1 cellular context compared by ENCODE assay signal in the genomic region with DNA sequence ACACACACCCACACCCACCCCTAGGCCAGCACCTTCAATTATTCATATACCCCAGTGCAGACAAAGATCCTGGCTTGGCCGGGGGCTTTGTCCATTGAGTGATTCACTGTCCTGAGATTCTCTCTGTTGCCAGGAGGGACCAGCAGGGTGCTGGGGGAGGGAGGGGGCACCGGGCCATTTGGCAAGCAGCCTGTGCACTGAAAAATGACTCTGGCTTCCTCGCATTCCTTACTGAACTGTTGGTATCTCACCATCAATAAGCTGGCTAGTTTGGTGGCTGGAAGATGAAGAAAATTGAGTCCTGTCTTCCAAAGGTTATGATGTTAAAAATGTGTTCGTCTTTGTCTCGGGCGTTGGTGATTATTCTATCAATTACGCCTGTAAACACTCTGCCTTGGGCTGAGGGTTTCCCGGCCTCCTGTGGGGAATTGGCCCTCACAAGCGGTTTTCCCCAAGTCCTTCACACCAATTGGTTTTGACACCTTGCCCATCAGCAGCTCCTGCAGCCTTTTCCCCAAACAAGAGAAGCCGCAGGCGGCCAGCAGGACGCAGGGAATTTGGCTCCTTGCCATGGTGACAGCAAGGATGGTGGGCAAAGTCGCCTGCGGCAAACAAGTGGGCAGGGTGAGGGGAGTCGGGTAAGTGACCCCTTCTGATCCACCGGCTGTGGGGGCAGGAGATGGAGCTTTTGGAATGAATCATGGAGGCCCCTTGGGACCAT.
TF ChIP-seq lines count a peak whose summit lies in the region.

No MANE protein-coding gene starts in this region.

TF ChIP-seq in HepG2, 621 proteins besides CTCF, POLR2A, EP300 and RAD21:
- no peak for TF ChIP-seq NFRKB (IDR thresholded peaks at IDR 0.05)
- no peak for TF ChIP-seq ZKSCAN1 (IDR thresholded peaks at IDR 0.05; ENCODE audit: low read length)
- no peak for TF ChIP-seq SAP130 (CRISPR knock-in tag; IDR thresholded peaks at IDR 0.05; ENCODE audit: low read depth)
- TF ChIP-seq POLR2AphosphoS5 (IDR thresholded peaks at IDR 0.05; ENCODE audit: low read depth, low read length): no peak
- no peak for TF ChIP-seq MAZ (IDR thresholded peaks at IDR 0.05; ENCODE audit: borderline replicate concordance, low read depth, low read length)
- no peak for TF ChIP-seq MAZ (CRISPR knock-in tag; IDR thresholded peaks at IDR 0.05; ENCODE audit: low read depth)
- TF ChIP-seq ZNF33B (CRISPR knock-in tag; IDR thresholded peaks at IDR 0.05): no peak
- TF ChIP-seq RCOR2 (CRISPR knock-in tag; IDR thresholded peaks at IDR 0.05): no peak
- no peak for TF ChIP-seq ZZZ3 (CRISPR knock-in tag; IDR thresholded peaks at IDR 0.05; ENCODE audit: borderline replicate concordance)
- TF ChIP-seq ZNF550 (CRISPR knock-in tag; IDR thresholded peaks at IDR 0.05; ENCODE audit: borderline replicate concordance): no peak
- TF ChIP-seq, protein P1, sequence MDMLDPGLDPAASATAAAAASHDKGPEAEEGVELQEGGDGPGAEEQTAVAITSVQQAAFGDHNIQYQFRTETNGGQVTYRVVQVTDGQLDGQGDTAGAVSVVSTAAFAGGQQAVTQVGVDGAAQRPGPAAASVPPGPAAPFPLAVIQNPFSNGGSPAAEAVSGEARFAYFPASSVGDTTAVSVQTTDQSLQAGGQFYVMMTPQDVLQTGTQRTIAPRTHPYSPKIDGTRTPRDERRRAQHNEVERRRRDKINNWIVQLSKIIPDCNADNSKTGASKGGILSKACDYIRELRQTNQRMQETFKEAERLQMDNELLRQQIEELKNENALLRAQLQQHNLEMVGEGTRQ (IDR thresholded peaks at IDR 0.05; ENCODE audit: low read depth, low read length): no peak
- TF ChIP-seq, protein P1 (CRISPR knock-in tag; IDR thresholded peaks at IDR 0.05; ENCODE audit: borderline replicate concordance): no peak
- no peak for TF ChIP-seq SP140L (CRISPR knock-in tag; IDR thresholded peaks at IDR 0.05; ENCODE audit: borderline replicate concordance)
- no peak for TF ChIP-seq ZNF276 (CRISPR knock-in tag; IDR thresholded peaks at IDR 0.05; ENCODE audit: low read depth)
- TF ChIP-seq, protein P2, sequence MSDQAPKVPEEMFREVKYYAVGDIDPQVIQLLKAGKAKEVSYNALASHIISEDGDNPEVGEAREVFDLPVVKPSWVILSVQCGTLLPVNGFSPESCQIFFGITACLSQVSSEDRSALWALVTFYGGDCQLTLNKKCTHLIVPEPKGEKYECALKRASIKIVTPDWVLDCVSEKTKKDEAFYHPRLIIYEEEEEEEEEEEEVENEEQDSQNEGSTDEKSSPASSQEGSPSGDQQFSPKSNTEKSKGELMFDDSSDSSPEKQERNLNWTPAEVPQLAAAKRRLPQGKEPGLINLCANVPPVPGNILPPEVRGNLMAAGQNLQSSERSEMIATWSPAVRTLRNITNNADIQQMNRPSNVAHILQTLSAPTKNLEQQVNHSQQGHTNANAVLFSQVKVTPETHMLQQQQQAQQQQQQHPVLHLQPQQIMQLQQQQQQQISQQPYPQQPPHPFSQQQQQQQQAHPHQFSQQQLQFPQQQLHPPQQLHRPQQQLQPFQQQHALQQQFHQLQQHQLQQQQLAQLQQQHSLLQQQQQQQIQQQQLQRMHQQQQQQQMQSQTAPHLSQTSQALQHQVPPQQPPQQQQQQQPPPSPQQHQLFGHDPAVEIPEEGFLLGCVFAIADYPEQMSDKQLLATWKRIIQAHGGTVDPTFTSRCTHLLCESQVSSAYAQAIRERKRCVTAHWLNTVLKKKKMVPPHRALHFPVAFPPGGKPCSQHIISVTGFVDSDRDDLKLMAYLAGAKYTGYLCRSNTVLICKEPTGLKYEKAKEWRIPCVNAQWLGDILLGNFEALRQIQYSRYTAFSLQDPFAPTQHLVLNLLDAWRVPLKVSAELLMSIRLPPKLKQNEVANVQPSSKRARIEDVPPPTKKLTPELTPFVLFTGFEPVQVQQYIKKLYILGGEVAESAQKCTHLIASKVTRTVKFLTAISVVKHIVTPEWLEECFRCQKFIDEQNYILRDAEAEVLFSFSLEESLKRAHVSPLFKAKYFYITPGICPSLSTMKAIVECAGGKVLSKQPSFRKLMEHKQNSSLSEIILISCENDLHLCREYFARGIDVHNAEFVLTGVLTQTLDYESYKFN (CRISPR knock-in tag; conservative IDR thresholded peaks at IDR 0.05): no peak
- TF ChIP-seq, protein P3, sequence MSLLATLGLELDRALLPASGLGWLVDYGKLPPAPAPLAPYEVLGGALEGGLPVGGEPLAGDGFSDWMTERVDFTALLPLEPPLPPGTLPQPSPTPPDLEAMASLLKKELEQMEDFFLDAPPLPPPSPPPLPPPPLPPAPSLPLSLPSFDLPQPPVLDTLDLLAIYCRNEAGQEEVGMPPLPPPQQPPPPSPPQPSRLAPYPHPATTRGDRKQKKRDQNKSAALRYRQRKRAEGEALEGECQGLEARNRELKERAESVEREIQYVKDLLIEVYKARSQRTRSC (CRISPR knock-in tag; IDR thresholded peaks at IDR 0.05; ENCODE audit: low read depth): no peak
- TF ChIP-seq, protein P4, sequence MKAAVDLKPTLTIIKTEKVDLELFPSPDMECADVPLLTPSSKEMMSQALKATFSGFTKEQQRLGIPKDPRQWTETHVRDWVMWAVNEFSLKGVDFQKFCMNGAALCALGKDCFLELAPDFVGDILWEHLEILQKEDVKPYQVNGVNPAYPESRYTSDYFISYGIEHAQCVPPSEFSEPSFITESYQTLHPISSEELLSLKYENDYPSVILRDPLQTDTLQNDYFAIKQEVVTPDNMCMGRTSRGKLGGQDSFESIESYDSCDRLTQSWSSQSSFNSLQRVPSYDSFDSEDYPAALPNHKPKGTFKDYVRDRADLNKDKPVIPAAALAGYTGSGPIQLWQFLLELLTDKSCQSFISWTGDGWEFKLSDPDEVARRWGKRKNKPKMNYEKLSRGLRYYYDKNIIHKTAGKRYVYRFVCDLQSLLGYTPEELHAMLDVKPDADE (CRISPR knock-in tag; IDR thresholded peaks at IDR 0.05): no peak
- TF ChIP-seq ZNF253 (CRISPR knock-in tag; IDR thresholded peaks at IDR 0.05; ENCODE audit: borderline replicate concordance): no peak
- no peak for TF ChIP-seq SMC3 (IDR thresholded peaks at IDR 0.05; ENCODE audit: low read length)
